8 cellular contexts compared by ENCODE assay signal in genomic region chr10:133388265-133388972, GRCh38. TPM values are rescaled to one million over a fixed set of nuclear protein-coding genes. Genes with fewer than 3 reads are reported as not detected.
A peak's percentile ranks its signal among the peaks of the same experiment; 100 is the strongest.
DNase-seq lines count a peak whose midpoint lies in the region; ATAC-seq, FAIRE-seq and TF ChIP-seq lines count a peak whose summit lies in the region.

No MANE protein-coding gene starts in this region.

- no peak for TF ChIP-seq POLR2A in prostate gland (IDR thresholded peaks at IDR 0.05)

- DNase-seq in activated T-cell treated with anti-CD3 and anti-CD28 coated beads, Interleukin-2, amount 50 U/mL, for 24 hours: peak; percentile 22
- no peak for DNase-seq in activated T-cell treated with anti-CD3 and anti-CD28 coated beads, Interleukin-2, amount 50 U/mL, for 1 hour
- DNase-seq in activated B cell treated with CpG ODN at 0.5 μM for 24 hours (no peak), small intestine (no peak), hepatocyte (ENCODE audit: low spot score) (no peak), prostate gland (ENCODE audit: low spot score) (no peak)

- WGBS in small intestine, 3 donors: 83 to 86% (median 85%) methylated on average over 17 of the region's 17 CpGs
- WGBS in hepatocyte (ENCODE audit: low lambda C conversion rate, missing lambda C conversion rate): 91% methylated on average over 17 of the region's 17 CpGs
- WGBS in prostate gland: 88% methylated on average over 16 of the region's 17 CpGs

- TF ChIP-seq CTCF in activated B cell treated with CpG ODN at 0.5 μM for 24 hours (IDR thresholded peaks at IDR 0.05): no peak
- TF ChIP-seq CTCF in hepatocyte (IDR thresholded peaks at IDR 0.05; ENCODE audit: poor library complexity): no peak
- TF ChIP-seq CTCF in prostate gland (IDR thresholded peaks at IDR 0.05): no peak

- CTCF ChIA-PET in activated B cell treated with CpG ODN at 0.5 μM for 24 hours (lab: Charles Lee): interaction anchor here (3.0 kb wide), 1 partner anchor 59 kb away, joined by 11 read pairs; no protein-coding TSS in a partner anchor

- H3K4me3 Mint-ChIP-seq in activated T-cell treated with anti-CD3 and anti-CD28 coated beads, Interleukin-2, amount 50 U/mL, for 24 hours: peak overlapping the region; percentile 80
- peak overlapping the region; percentile 83 for H3K4me3 Mint-ChIP-seq in activated B cell treated with CpG ODN at 0.5 μM for 24 hours

- H3K4me3 ChIP-seq in small intestine (ENCODE audit: low read depth in 1 of 2, low read length in 2 of 2) (no peak overlapping the region), hepatocyte (no peak overlapping the region), prostate gland (no peak overlapping the region)

- peak; percentile 1 for ATAC-seq in HG03342 (IDR thresholded peaks at IDR 0.05; ENCODE audit: unreplicated experiment)
- ATAC-seq in activated B cell treated with CpG ODN at 0.5 μM for 24 hours (ENCODE audit: low read depth): no peak
- no peak for ATAC-seq in HG02840 (IDR thresholded peaks at IDR 0.05; ENCODE audit: low FRiP score, unreplicated experiment)

- H3K27ac ChIP-seq in small intestine (ENCODE audit: low read depth in 1 of 2, low read length in 1 of 2) (peak overlapping the region; percentile 64 to 92), hepatocyte (no peak overlapping the region), prostate gland (no peak overlapping the region)

- no peaks in the 10 kb centered on the region for H3K9me3 Mint-ChIP-seq in activated T-cell treated with anti-CD3 and anti-CD28 coated beads, Interleukin-2, amount 50 U/mL, for 24 hours
- no peaks in the 10 kb centered on the region for H3K9me3 Mint-ChIP-seq in activated B cell treated with CpG ODN at 0.5 μM for 24 hours

- H4K20me1 ChIP-seq in hepatocyte (ENCODE audit: insufficient read depth, poor library complexity, severe bottlenecking): no peaks in the 10 kb centered on the region

- H3K27ac Mint-ChIP-seq in activated T-cell treated with anti-CD3 and anti-CD28 coated beads, Interleukin-2, amount 50 U/mL, for 24 hours: peak overlapping the region; percentile 93
- H3K27ac Mint-ChIP-seq in activated B cell treated with CpG ODN at 0.5 μM for 24 hours: peak overlapping the region; percentile 90

- no peaks in the 10 kb centered on the region for H3K9me3 ChIP-seq in small intestine (ENCODE audit: control insufficient read depth, low read depth)
- H3K9me3 ChIP-seq in hepatocyte (ENCODE audit: low read depth): no peaks in the 10 kb centered on the region
- no peaks in the 10 kb centered on the region for H3K9me3 ChIP-seq in prostate gland

- H3K36me3 Mint-ChIP-seq in activated T-cell treated with anti-CD3 and anti-CD28 coated beads, Interleukin-2, amount 50 U/mL, for 24 hours (ENCODE audit: low read depth): peaks cover 8% of the 10 kb centered on the region
- peaks cover 12% of the 10 kb centered on the region for H3K36me3 Mint-ChIP-seq in activated B cell treated with CpG ODN at 0.5 μM for 24 hours (ENCODE audit: low read depth)

- H3K4me1 ChIP-seq in small intestine (ENCODE audit: control insufficient read depth in 2 of 2, insufficient read depth in 1 of 2, low read depth in 1 of 2, low read length in 1 of 2) (peaks cover 0 to under 1% of the 10 kb centered on the region in 2 donors), hepatocyte (ENCODE audit: insufficient read depth) (no peaks in the 10 kb centered on the region), prostate gland (replicated peaks) (no peaks in the 10 kb centered on the region)

- no peak for FAIRE-seq in small intestine (lab: Jason Lieb, UNC)

- no peaks in the 10 kb centered on the region for H3K27me3 Mint-ChIP-seq in activated T-cell treated with anti-CD3 and anti-CD28 coated beads, Interleukin-2, amount 50 U/mL, for 24 hours
- no peaks in the 10 kb centered on the region for H3K27me3 Mint-ChIP-seq in activated B cell treated with CpG ODN at 0.5 μM for 24 hours

- no peak overlapping the region for H2AFZ ChIP-seq in hepatocyte

- no peaks in the 10 kb centered on the region for H3K79me2 ChIP-seq in hepatocyte

- no peak overlapping the region for H3K4me2 ChIP-seq in hepatocyte

- intact Hi-C loops in activated B cell treated with CpG ODN at 0.5 μM for 24 hours (cut with micrococcal nuclease) (loop anchor here (2.0 kb wide), 1 partner anchor 54 kb away; no protein-coding TSS in a partner anchor), prostate gland (cut with DNase I) (no loop called here)

- no peaks in the 10 kb centered on the region for H3K9me2 ChIP-seq in hepatocyte (replicated peaks; ENCODE audit: insufficient read depth)

- H3K27me3 ChIP-seq in small intestine (ENCODE audit: control insufficient read depth in 2 of 2, insufficient read depth in 2 of 2, low read length in 2 of 2): no peaks in the 10 kb centered on the region
- no peaks in the 10 kb centered on the region for H3K27me3 ChIP-seq in hepatocyte
- H3K27me3 ChIP-seq in prostate gland (replicated peaks; ENCODE audit: insufficient read depth): no peaks in the 10 kb centered on the region

- POLR2A ChIA-PET in activated B cell treated with CpG ODN at 0.5 μM for 24 hours (lab: Charles Lee): interaction anchor here (1.0 to 6.5 kb wide), 8 partner anchors 9 to 113 kb away, joined by 3 to 52 read pairs (median 6); partner anchors contain the start of genes ECHS1, FUOM and PAOX

- H3K36me3 ChIP-seq in small intestine (ENCODE audit: control insufficient read depth in 2 of 2, insufficient read depth in 2 of 2, low read length in 2 of 2) (peaks cover 0 to 9% of the 10 kb centered on the region in 2 donors), hepatocyte (replicated peaks; ENCODE audit: insufficient read depth, low read depth) (no peaks in the 10 kb centered on the region), prostate gland (no peaks in the 10 kb centered on the region)

- H3K4me1 Mint-ChIP-seq in activated T-cell treated with anti-CD3 and anti-CD28 coated beads, Interleukin-2, amount 50 U/mL, for 24 hours (ENCODE audit: low read depth): peaks cover 45% of the 10 kb centered on the region
- H3K4me1 Mint-ChIP-seq in activated B cell treated with CpG ODN at 0.5 μM for 24 hours: peaks cover 62% of the 10 kb centered on the region

RNA-seq across cellular contexts. Expression of gene MTG1, which starts 5.5 kb away (rescaled TPM):
- total RNA-seq in activated B cell treated with CpG ODN at 0.5 μM for 24 hours (67.6 and 83.1 TPM in 2 replicates), hepatocyte (53.2 and 57.0 TPM in 2 replicates), prostate gland (10 to 100 TPM; 26.8 to 67.4 TPM)
- polyA plus RNA-seq in small intestine (100 to 1,000 TPM in 2 of 3 donors, 10 to 100 TPM in 1; 72.6 to 124 (median 109) TPM), hepatocyte (154 and 180 TPM in 2 replicates)

RNA-seq across cellular contexts. Expression of gene PAOX, which starts 9.4 kb away (rescaled TPM):
- total RNA-seq in activated B cell treated with CpG ODN at 0.5 μM for 24 hours: 14.1 and 16.9 TPM in 2 replicates
- 10 to 100 TPM in 2 of 3 donors, 1 to 10 TPM in 1; 7.9 to 40.8 (median 12.3) TPM for polyA plus RNA-seq in small intestine
- total RNA-seq in hepatocyte: 11.5 and 12.7 TPM in 2 replicates
- polyA plus RNA-seq in hepatocyte: 19.6 and 27.6 TPM in 2 replicates
- 10 to 100 TPM; 17.5 to 20.2 TPM for total RNA-seq in prostate gland

RNA-seq across cellular contexts. Expression of gene ECHS1, which starts 15.3 kb away (rescaled TPM):
- total RNA-seq in activated B cell treated with CpG ODN at 0.5 μM for 24 hours (37.7 and 39.4 TPM in 2 replicates), hepatocyte (146 TPM in 2 replicates), prostate gland (100 to 1,000 TPM; 112 to 126 TPM)
- polyA plus RNA-seq in small intestine (100 to 1,000 TPM; 190 to 371 (median 260) TPM), hepatocyte (167 and 204 TPM in 2 replicates)

RNA-seq across cellular contexts. Expression of gene FUOM, which starts 30.6 kb away (rescaled TPM):
- total RNA-seq in activated B cell treated with CpG ODN at 0.5 μM for 24 hours (37.2 and 39.1 TPM in 2 replicates), hepatocyte (17.3 and 34.6 TPM in 2 replicates), prostate gland (10 to 100 TPM in 1 of 2 donors, 1 to 10 TPM in 1; 8.7 to 11.4 TPM)
- polyA plus RNA-seq in small intestine (100 to 1,000 TPM in 2 of 3 donors, 10 to 100 TPM in 1; 89.8 to 320 (median 240) TPM), hepatocyte (31.1 and 35.0 TPM in 2 replicates)

RNA-seq across cellular contexts. Expression of gene SPRN, which starts 36.0 kb away (rescaled TPM):
- total RNA-seq in activated B cell treated with CpG ODN at 0.5 μM for 24 hours (not detected in 2 replicates), hepatocyte (0.28 and 0.97 TPM in 2 replicates), prostate gland (1 to 10 TPM in 1 of 2 donors, under 1 TPM in 1; 0.09 to 1.2 TPM)
- polyA plus RNA-seq in small intestine (1 to 10 TPM in 1 of 3 donors, under 1 TPM in 2; 0.81 to 1.1 (median 0.89) TPM), hepatocyte (2.6 and 2.7 TPM in 2 replicates)

Comparison
In these comparisons a context has a peak if more than half of its experiments do, and no peak if none do; other contexts are left out.
1. H3K27ac ChIP-seq: peak in small intestine (2 of 2); none in hepatocyte (single experiment) and prostate gland (0 of 2).